20 cellular contexts compared by ENCODE assay signal in the genomic region with DNA sequence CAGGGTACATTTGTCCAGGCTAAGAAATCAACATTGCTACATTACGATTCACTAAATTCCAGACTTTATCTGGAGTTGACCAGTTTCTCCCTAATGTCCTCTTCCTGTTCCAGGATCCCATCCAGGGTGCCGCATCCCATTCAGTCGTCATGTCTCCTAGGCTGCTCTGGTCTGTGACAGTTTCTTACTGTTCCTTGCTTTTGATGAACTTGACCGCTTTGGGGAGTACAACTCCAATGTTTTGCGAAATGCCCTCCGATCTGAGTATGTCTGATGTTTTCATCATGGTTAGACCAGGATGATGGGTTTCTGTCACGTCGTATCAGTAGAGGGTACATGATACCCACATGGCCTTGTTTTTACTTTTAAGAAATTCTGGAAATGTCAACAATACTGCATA.
DNase-seq lines count a peak whose midpoint lies in the region; ATAC-seq, FAIRE-seq and TF ChIP-seq lines count a peak whose summit lies in the region.
"Had no signal": no experiment of that assay in that cellular context is flagged by ENCODE, and none has a peak within 500 bp of the region (broad histone marks: within the 10 kb centered on the region; RNA-seq: fewer than 3 reads in every experiment).

No MANE protein-coding gene starts in this region.

- 0 out of 20 replicates have a peak overlapping the region, but pooled peaks of 1 of the 10 experiments have one; percentile 10 for H3K4me3 ChIP-seq in BLaER1 treated with 17β-estradiol and CSF1 and Interleukin-3, amounts not matched to agents 10 nM and 100 nM
- no peak overlapping the region for H3K4me3 ChIP-seq in spleen
- H3K4me3 ChIP-seq: GM23338 had no signal

- H3K4me2 ChIP-seq in BLaER1 treated with 17β-estradiol and CSF1 and Interleukin-3, amounts not matched to agents 10 nM and 100 nM = peak overlapping the region; percentile 65 to 99 (median 95); a peak in 21 of 22 replicates
- H3K4me2 ChIP-seq: GM23338 had no signal

- peak overlapping the region; percentile 88 for H3K27ac Mint-ChIP-seq in dendritic cell treated with granulocyte-macrophage colony-stimulating factor and Interleukin-4, amounts not matched to agents 40 ng/mL and 50 ng/mL, for 4 days
- H3K27ac Mint-ChIP-seq in activated CD4-positive, alpha-beta T cell treated with anti-CD3 and anti-CD28 coated beads for 36 hours = no peak overlapping the region
- H3K27ac Mint-ChIP-seq: CD4-positive, alpha-beta memory T cell; GM23338 had no signal

- no peaks in the 10 kb centered on the region for H3K27me3 Mint-ChIP-seq in dendritic cell treated with granulocyte-macrophage colony-stimulating factor and Interleukin-4, amounts not matched to agents 40 ng/mL and 50 ng/mL, for 4 days
- H3K27me3 Mint-ChIP-seq in activated CD4-positive, alpha-beta T cell treated with anti-CD3 and anti-CD28 coated beads for 36 hours = no peaks in the 10 kb centered on the region

- peak overlapping the region in 10 of 11 experiments; percentile 78 to 99 (median 98); a peak in 20 of 22 replicates for H3K27ac ChIP-seq in BLaER1 treated with 17β-estradiol and CSF1 and Interleukin-3, amounts not matched to agents 10 nM and 100 nM
- H3K27ac ChIP-seq in spleen = peak overlapping the region in 4 of 8 donors; percentile 65 to 78 (median 76)

- H3K9me3 ChIP-seq in BLaER1 treated with 17β-estradiol and CSF1 and Interleukin-3, amounts not matched to agents 10 nM and 100 nM (replicated peaks in 1 of 11) = peaks cover 0 to 8% (median 0%) of the 10 kb centered on the region in 11 experiments; a peak in 4 of 22 replicates
- H3K9me3 ChIP-seq in spleen = no peaks in the 10 kb centered on the region
- H3K9me3 ChIP-seq: BE2C had no signal

- peak overlapping the region in 9 of 11 experiments; percentile 74 to 88 (median 83); a peak in 18 of 22 replicates for H3K9ac ChIP-seq in BLaER1 treated with 17β-estradiol and CSF1 and Interleukin-3, amounts not matched to agents 10 nM and 100 nM

- no peaks in the 10 kb centered on the region for H3K36me3 Mint-ChIP-seq in dendritic cell treated with granulocyte-macrophage colony-stimulating factor and Interleukin-4, amounts not matched to agents 40 ng/mL and 50 ng/mL, for 4 days (ENCODE audit: low read depth)
- H3K36me3 Mint-ChIP-seq in activated CD4-positive, alpha-beta T cell treated with anti-CD3 and anti-CD28 coated beads for 36 hours (ENCODE audit: low read depth) = no peaks in the 10 kb centered on the region
- H3K36me3 Mint-ChIP-seq: CD4-positive, alpha-beta memory T cell had no signal

- FAIRE-seq in HTR-8/SVneo (lab: Jason Lieb, UNC) = peak; percentile 92
- FAIRE-seq: A204.1, GM12892, GM18507, H54 had no signal

- no peaks in the 10 kb centered on the region for H3K36me3 ChIP-seq in BLaER1 treated with 17β-estradiol and CSF1 and Interleukin-3, amounts not matched to agents 10 nM and 100 nM
- no peaks in the 10 kb centered on the region for H3K36me3 ChIP-seq in spleen
- H3K36me3 ChIP-seq: BE2C had no signal

- no peaks in the 10 kb centered on the region for H3K27me3 ChIP-seq in BLaER1 treated with 17β-estradiol and CSF1 and Interleukin-3, amounts not matched to agents 10 nM and 100 nM
- H3K27me3 ChIP-seq in spleen (replicated peaks in 1 of 7) = no peaks in the 10 kb centered on the region
- H3K27me3 ChIP-seq: BE2C had no signal

- ATAC-seq in activated CD4-positive, alpha-beta T cell treated with anti-CD3 and anti-CD28 coated beads for 36 hours = no peak
- ATAC-seq: GM23338 had no signal

- DNase-seq in HTR-8/SVneo (ENCODE audit: insufficient read length, low spot score) = no peak
- peak; percentile 15 for DNase-seq in spleen
- DNase-seq in activated CD4-positive, alpha-beta T cell treated with anti-CD3 and anti-CD28 coated beads for 36 hours = no peak
- DNase-seq in cortex of kidney (lab: John Stamatoyannopoulos, UW) = no peak
- DNase-seq in cerebellar nuclear complex (lab: John Stamatoyannopoulos, UW) = no peak
- DNase-seq: ACHN; BE2C; CD4-positive, alpha-beta memory T cell; DMS153; DMS79; GDM1; HCEC 1CT had no signal

- H3K4me3 Mint-ChIP-seq in dendritic cell treated with granulocyte-macrophage colony-stimulating factor and Interleukin-4, amounts not matched to agents 40 ng/mL and 50 ng/mL, for 4 days = no peak overlapping the region
- no peak overlapping the region for H3K4me3 Mint-ChIP-seq in activated CD4-positive, alpha-beta T cell treated with anti-CD3 and anti-CD28 coated beads for 36 hours
- H3K4me3 Mint-ChIP-seq: CD14-positive monocyte; CD4-positive, alpha-beta memory T cell; GM23338 had no signal

- 80 to 94% (median 87%) methylated on average over 8 of the region's 8 CpGs for WGBS in spleen, 5 donors

- H4K20me1 ChIP-seq in BLaER1 treated with 17β-estradiol and CSF1 and Interleukin-3, amounts not matched to agents 10 nM and 100 nM = no peaks in the 10 kb centered on the region

- CTCF ChIA-PET in activated CD4-positive, alpha-beta T cell treated with anti-CD3 and anti-CD28 coated beads for 36 hours (lab: Charles Lee) = no interaction called here

- peaks cover 66 to 100% (median 99%) of the 10 kb centered on the region in 10 experiments for H3K4me1 ChIP-seq in BLaER1 treated with 17β-estradiol and CSF1 and Interleukin-3, amounts not matched to agents 10 nM and 100 nM
- H3K4me1 ChIP-seq in spleen = peaks cover 11 to 77% (median 43%) of the 10 kb centered on the region in 6 donors
- H3K4me1 ChIP-seq: BE2C had no signal

- H3K4me1 Mint-ChIP-seq in dendritic cell treated with granulocyte-macrophage colony-stimulating factor and Interleukin-4, amounts not matched to agents 40 ng/mL and 50 ng/mL, for 4 days (ENCODE audit: low read depth) = peaks cover 69% of the 10 kb centered on the region
- peaks cover 4% of the 10 kb centered on the region for H3K4me1 Mint-ChIP-seq in activated CD4-positive, alpha-beta T cell treated with anti-CD3 and anti-CD28 coated beads for 36 hours
- H3K4me1 Mint-ChIP-seq: GM23338 had no signal

- no peak for TF ChIP-seq CTCF in spleen (IDR thresholded peaks at IDR 0.05 in 8 of 11, conservative IDR thresholded peaks at IDR 0.05 in 3 of 11)

- no peaks in the 10 kb centered on the region for H3K9me3 Mint-ChIP-seq in dendritic cell treated with granulocyte-macrophage colony-stimulating factor and Interleukin-4, amounts not matched to agents 40 ng/mL and 50 ng/mL, for 4 days
- no peaks in the 10 kb centered on the region for H3K9me3 Mint-ChIP-seq in activated CD4-positive, alpha-beta T cell treated with anti-CD3 and anti-CD28 coated beads for 36 hours (ENCODE audit: low read depth)
- H3K9me3 Mint-ChIP-seq: CD4-positive, alpha-beta memory T cell had no signal

- POLR2A ChIA-PET in activated CD4-positive, alpha-beta T cell treated with anti-CD3 and anti-CD28 coated beads for 36 hours (lab: Charles Lee) = no interaction called here

- no peak for TF ChIP-seq POLR2A in spleen (IDR thresholded peaks at IDR 0.05)

- intact Hi-C loops in dendritic cell treated with granulocyte-macrophage colony-stimulating factor and Interleukin-4, amounts not matched to agents 40 ng/mL and 50 ng/mL, for 4 days (cut with micrococcal nuclease) = no loop called here
- intact Hi-C loops in spleen (cut with DNase I; ENCODE audit: low total_unique reads) = no loop called here
- intact Hi-C loops in activated CD4-positive, alpha-beta T cell treated with anti-CD3 and anti-CD28 coated beads for 36 hours (cut with DNase I, micrococcal nuclease) = no loop called here
